10 cellular contexts compared by ENCODE assay signal in the genomic region with DNA sequence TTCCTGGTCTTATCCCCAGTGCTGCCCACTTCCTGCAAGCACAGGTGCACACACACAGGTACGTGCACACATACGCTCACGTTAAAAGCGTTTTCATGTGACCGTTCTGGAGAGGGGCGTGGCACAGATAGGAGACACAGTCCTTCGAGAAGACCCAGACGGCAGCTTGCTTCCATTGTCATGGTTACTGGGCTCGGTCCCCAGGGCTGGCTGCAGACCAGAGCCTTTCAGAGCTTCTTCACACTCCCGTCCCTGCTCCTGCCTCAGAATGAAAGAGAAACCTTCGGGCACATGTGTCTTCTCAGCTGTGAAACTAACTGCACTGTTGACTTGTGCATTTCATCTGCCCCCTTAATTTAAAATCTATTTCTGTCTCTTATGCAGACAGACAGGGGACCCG.
DNase-seq lines count a peak whose midpoint lies in the region; ATAC-seq, FAIRE-seq and TF ChIP-seq lines count a peak whose summit lies in the region.
"Had no signal": no experiment of that assay in that cellular context is flagged by ENCODE, and none has a peak within 500 bp of the region (broad histone marks: within the 10 kb centered on the region; RNA-seq: fewer than 3 reads in every experiment).

No MANE protein-coding gene starts in this region.

- H3K79me2 ChIP-seq in OCI-LY3 (ENCODE audit: low read length) = no peaks in the 10 kb centered on the region

- peaks cover 8% of the 10 kb centered on the region for H3K36me3 ChIP-seq in OCI-LY3 (replicated peaks; ENCODE audit: low read depth, low read length)
- H3K36me3 ChIP-seq: neutrophil, thoracic aorta had no signal

- no peak for TF ChIP-seq CTCF in OCI-LY3 (IDR thresholded peaks at IDR 0.05; ENCODE audit: low read depth, low read length)

- no peak for FAIRE-seq in HTR-8/SVneo (lab: Jason Lieb, UNC)

- H2AFZ ChIP-seq in OCI-LY3 (ENCODE audit: low read depth, low read length) = no peak overlapping the region

- no peaks in the 10 kb centered on the region for H3K9me3 ChIP-seq in OCI-LY3 (ENCODE audit: insufficient read depth, low read length)
- H3K9me3 ChIP-seq: neutrophil, thoracic aorta had no signal

- peak; percentile 31 for DNase-seq in mucosa of gallbladder (ENCODE audit: low spot score)
- no peak for DNase-seq in NCI-H524 treated with DMSO at 0.1 percent for 48 hours (lab: John Stamatoyannopoulos, UW)
- no peak for DNase-seq in SKM-1 (lab: John Stamatoyannopoulos, UW; ENCODE audit: unreplicated experiment)
- DNase-seq in HTR-8/SVneo (ENCODE audit: insufficient read length, low spot score) = no peak

- H3K4me2 ChIP-seq in OCI-LY3 (ENCODE audit: low read length) = peak overlapping the region; percentile 88

- no peak overlapping the region for H3K27ac ChIP-seq in OCI-LY3 (ENCODE audit: low read length)
- H3K27ac ChIP-seq: neutrophil, thoracic aorta had no signal

- no peak overlapping the region for H3K9ac ChIP-seq in OCI-LY3 (ENCODE audit: low read length)

- peaks cover 22% of the 10 kb centered on the region for H3K4me1 ChIP-seq in OCI-LY3 (ENCODE audit: low read length)

- peak overlapping the region; percentile 65 for H3K4me3 ChIP-seq in OCI-LY3 (ENCODE audit: low read length)
- H3K4me3 ChIP-seq: thoracic aorta had no signal

- ATAC-seq in GM18511 (IDR thresholded peaks at IDR 0.05; ENCODE audit: unreplicated experiment) (peak; percentile 98), HG02623 (IDR thresholded peaks at IDR 0.05; ENCODE audit: unreplicated experiment) (peak; percentile 68), GM21526 (IDR thresholded peaks at IDR 0.05; ENCODE audit: low FRiP score, unreplicated experiment) (no peak)

- H3K27me3 ChIP-seq in OCI-LY3 (ENCODE audit: low read depth, low read length) = no peaks in the 10 kb centered on the region
- H3K27me3 ChIP-seq: neutrophil had no signal

- H4K20me1 ChIP-seq in OCI-LY3 (ENCODE audit: insufficient read depth, low read length) = no peaks in the 10 kb centered on the region
